ENCODE assay signal across 9 cellular contexts in genomic region chr2:176126929-176127768, GRCh38. TPM values are rescaled to one million over a fixed set of nuclear protein-coding genes. Genes with fewer than 3 reads are reported as not detected.
DNase-seq lines count a peak whose midpoint lies in the region; ATAC-seq and TF ChIP-seq lines count a peak whose summit lies in the region.
"Had no signal": no experiment of that assay in that cellular context is flagged by ENCODE, and none has a peak within 500 bp of the region (broad histone marks: within the 10 kb centered on the region; RNA-seq: fewer than 3 reads in every experiment).

No MANE protein-coding gene starts in this region.

- H3K27me3 Mint-ChIP-seq in activated CD8-positive, alpha-beta memory T cell treated with anti-CD3 and anti-CD28 coated beads, Interleukin-2, amount 10 ng/mL, durations not matched to agents 7 days and 5 days = peaks cover 84% of the 10 kb centered on the region

- CTCF ChIA-PET in activated CD8-positive, alpha-beta memory T cell treated with anti-CD3 and anti-CD28 coated beads, Interleukin-2, amount 10 ng/mL, durations not matched to agents 7 days and 5 days (lab: Charles Lee) = interaction anchor here (0.7 to 3.5 kb wide), 33 partner anchors 9 to 1023 kb away, joined by 3 to 32 read pairs (median 4); no protein-coding TSS in a partner anchor

- no peaks in the 10 kb centered on the region for H3K9me3 ChIP-seq in neutrophil
- no peaks in the 10 kb centered on the region for H3K9me3 ChIP-seq in transverse colon

- peaks cover 4% of the 10 kb centered on the region for H3K36me3 Mint-ChIP-seq in activated CD8-positive, alpha-beta memory T cell treated with anti-CD3 and anti-CD28 coated beads, Interleukin-2, amount 10 ng/mL, durations not matched to agents 7 days and 5 days

- H3K4me3 Mint-ChIP-seq in activated CD8-positive, alpha-beta memory T cell treated with anti-CD3 and anti-CD28 coated beads, Interleukin-2, amount 10 ng/mL, durations not matched to agents 7 days and 5 days = no peak overlapping the region

- H3K9me3 Mint-ChIP-seq in activated CD8-positive, alpha-beta memory T cell treated with anti-CD3 and anti-CD28 coated beads, Interleukin-2, amount 10 ng/mL, durations not matched to agents 7 days and 5 days (ENCODE audit: low read depth) = no peaks in the 10 kb centered on the region

- H3K4me1 Mint-ChIP-seq in activated CD8-positive, alpha-beta memory T cell treated with anti-CD3 and anti-CD28 coated beads, Interleukin-2, amount 10 ng/mL, durations not matched to agents 7 days and 5 days = peaks cover 7% of the 10 kb centered on the region

- TF ChIP-seq EP300 in transverse colon (IDR thresholded peaks at IDR 0.05; ENCODE audit: low read depth) = no peak

- TF ChIP-seq POLR2A in transverse colon (IDR thresholded peaks at IDR 0.05) = no peak

- intact Hi-C loops in transverse colon (cut with DNase I; ENCODE audit: low total_unique reads) = loop anchor here (5.0 kb wide), 1 partner anchor 510 kb away; no protein-coding TSS in a partner anchor

- no peak for ATAC-seq in activated CD8-positive, alpha-beta memory T cell treated with anti-CD3 and anti-CD28 coated beads, Interleukin-2, amount 10 ng/mL, durations not matched to agents 7 days and 5 days
- no peak for ATAC-seq in HG03095 (IDR thresholded peaks at IDR 0.05; ENCODE audit: unreplicated experiment)

- H3K27me3 ChIP-seq in neutrophil (peaks cover 100% of the 10 kb centered on the region), transverse colon (peaks cover 93% of the 10 kb centered on the region)

- in situ Hi-C loops in transverse colon (cut with MboI; ENCODE audit: low pct_ligation_motif_present in 1 of 4, low pct_unique_long_range_greater_than_20kb in 1 of 4, low sequenced_read_pairs in 3 of 4) = loop anchor here (5.0 to 25.0 kb wide), 6 partner anchors 328 to 1028 kb away; no protein-coding TSS in a partner anchor

- H3K36me3 ChIP-seq in neutrophil = no peaks in the 10 kb centered on the region
- H3K36me3 ChIP-seq in transverse colon = no peaks in the 10 kb centered on the region

- DNase-seq in activated gamma-delta T cell treated with Interleukin-2 at 50 U/mL for 16 hours (peak; percentile 66), activated gamma-delta T cell (lab: John Stamatoyannopoulos, UW) (no peak), NCI-H526 treated with DMSO at 0.1 percent for 48 hours (lab: John Stamatoyannopoulos, UW) (peak; percentile 41), epithelial cell of esophagus (ENCODE audit: low read depth) (peak; percentile 61), transverse colon (peak; percentile 79)
- DNase-seq in activated CD8-positive, alpha-beta memory T cell treated with anti-CD3 and anti-CD28 coated beads, Interleukin-2, amount 10 ng/mL, durations not matched to agents 7 days and 5 days = peak; percentile 68

- no peak overlapping the region for H3K27ac Mint-ChIP-seq in activated CD8-positive, alpha-beta memory T cell treated with anti-CD3 and anti-CD28 coated beads, Interleukin-2, amount 10 ng/mL, durations not matched to agents 7 days and 5 days

- no peak overlapping the region for H3K4me3 ChIP-seq in epithelial cell of esophagus (ENCODE audit: low read length)
- H3K4me3 ChIP-seq in neutrophil (ENCODE audit: low read depth in 1 of 2, low read length in 1 of 2) = no peak overlapping the region
- no peak overlapping the region for H3K4me3 ChIP-seq in transverse colon

- 6% methylated on average over 13 of the region's 13 CpGs for WGBS in transverse colon (ENCODE audit: low coverage in 1 of 2), 2 donors

- H3K4me1 ChIP-seq in neutrophil (ENCODE audit: control insufficient read depth in 1 of 2, insufficient read depth in 1 of 2, low read depth in 1 of 2, low read length in 1 of 2) (peaks cover 15 to 37% of the 10 kb centered on the region in 2 experiments), transverse colon (peaks cover 7 to 55% (median 31%) of the 10 kb centered on the region in 4 donors)

- H3K27ac ChIP-seq in neutrophil (no peak overlapping the region), transverse colon (peak overlapping the region in 2 of 4 donors; percentile 11 to 95)

- TF ChIP-seq CTCF in epithelial cell of esophagus (IDR thresholded peaks at IDR 0.05; ENCODE audit: insufficient read depth, low read depth, low read length, missing control alignments) (peak; percentile 69), neutrophil (IDR thresholded peaks at IDR 0.05) (peak; percentile 73), transverse colon (IDR thresholded peaks at IDR 0.05) (peak; percentile 86 to 97 (median 94))

RNA-seq across cellular contexts. Expression of gene HOXD8, which starts 2.4 kb away (rescaled TPM):
- not detected for total RNA-seq in activated CD8-positive, alpha-beta memory T cell treated with anti-CD3 and anti-CD28 coated beads, Interleukin-2, amount 10 ng/mL, durations not matched to agents 7 days and 5 days
- 10 to 100 TPM in 2 of 4 donors, 1 to 10 TPM in 2; 7.8 to 23.5 (median 13.4) TPM for total RNA-seq in transverse colon
- total RNA-seq: mononuclear cell had no signal

RNA-seq across cellular contexts. Expression of gene HOXD9, which starts 4.6 kb away (rescaled TPM):
- not detected for total RNA-seq in activated CD8-positive, alpha-beta memory T cell treated with anti-CD3 and anti-CD28 coated beads, Interleukin-2, amount 10 ng/mL, durations not matched to agents 7 days and 5 days
- 10 to 100 TPM in 2 of 4 donors, 1 to 10 TPM in 2; 2.7 to 13.3 (median 7.5) TPM for total RNA-seq in transverse colon
- total RNA-seq: mononuclear cell had no signal

RNA-seq across cellular contexts. Expression of gene HOXD10, which starts 10.6 kb away (rescaled TPM):
- total RNA-seq in activated CD8-positive, alpha-beta memory T cell treated with anti-CD3 and anti-CD28 coated beads, Interleukin-2, amount 10 ng/mL, durations not matched to agents 7 days and 5 days = not detected
- 10 to 100 TPM in 2 of 4 donors, 1 to 10 TPM in 2; 1.1 to 25.1 (median 7.6) TPM for total RNA-seq in transverse colon
- total RNA-seq: mononuclear cell had no signal

RNA-seq across cellular contexts. Expression of gene HOXD11, which starts 20.1 kb away (rescaled TPM):
- total RNA-seq in activated CD8-positive, alpha-beta memory T cell treated with anti-CD3 and anti-CD28 coated beads, Interleukin-2, amount 10 ng/mL, durations not matched to agents 7 days and 5 days = not detected
- 10 to 100 TPM in 1 of 4 donors, 1 to 10 TPM in 2, under 1 TPM in 1; 0.41 to 13.5 (median 4.4) TPM for total RNA-seq in transverse colon
- total RNA-seq: mononuclear cell had no signal

RNA-seq across cellular contexts. Expression of gene HOXD4, which starts 24.2 kb away (rescaled TPM):
- total RNA-seq in activated CD8-positive, alpha-beta memory T cell treated with anti-CD3 and anti-CD28 coated beads, Interleukin-2, amount 10 ng/mL, durations not matched to agents 7 days and 5 days = not detected
- total RNA-seq in transverse colon = 10 to 100 TPM in 3 of 4 donors, 1 to 10 TPM in 1; 2.2 to 25.5 (median 15.3) TPM

Comparison
In these comparisons a context has a peak if more than half of its experiments do, and no peak if none do; other contexts are left out.
1. RNA of gene HOXD8, which starts 2.4 kb away (total RNA-seq): 7.8 to 23.5 TPM in transverse colon; not detected in activated CD8-positive, alpha-beta memory T cell treated with anti-CD3 and anti-CD28 coated beads, Interleukin-2, amount 10 ng/mL, durations not matched to agents 7 days and 5 days; every median in the first group is over 4 times any median in the second.
2. Peak in every context shown above with its lines, with median percentiles within 50 percentile points of each other: CTCF ChIP-seq.